ENCODE assay signal across 7 cellular contexts in the genomic region with DNA sequence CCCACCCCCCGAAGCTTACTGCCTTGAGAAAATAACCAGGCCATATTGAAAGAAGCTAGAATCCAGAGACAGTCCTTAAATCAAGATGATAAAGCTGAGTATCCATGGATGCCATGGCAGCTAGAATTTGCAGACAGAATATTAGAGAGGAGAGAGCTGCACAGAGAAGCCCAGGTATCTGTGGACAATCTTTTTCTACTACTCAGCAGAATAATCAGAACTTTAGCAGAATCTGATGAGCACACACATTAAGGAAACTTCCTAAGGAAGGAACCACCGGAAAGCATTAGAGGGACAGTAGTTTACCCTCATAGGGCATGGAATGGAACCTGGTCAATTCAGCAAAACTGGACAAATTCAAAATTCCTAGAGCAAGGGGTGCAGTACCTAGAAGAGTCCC.
"Had no signal": no experiment of that assay in that cellular context is flagged by ENCODE, and none has a peak within 500 bp of the region (broad histone marks: within the 10 kb centered on the region; RNA-seq: fewer than 3 reads in every experiment).

No MANE protein-coding gene starts in this region.

- H3K27ac ChIP-seq: HL-60, KMS-11 had no signal

- FAIRE-seq: HTR-8/SVneo, K562 had no signal

- H3K4me3 ChIP-seq: K562 had no signal

- H3K9ac ChIP-seq: KMS-11 had no signal

- ATAC-seq: K562 had no signal

- DNase-seq: IMR-90, KBM-7, KG1 had no signal

- H3K4me2 ChIP-seq: KMS-11 had no signal
